In genomic region chr3:435969-436492, GRCh38 we compare ENCODE assay signal across 18 cellular contexts.
DNase-seq lines count a peak whose midpoint lies in the region; ATAC-seq and TF ChIP-seq lines count a peak whose summit lies in the region.
"Had no signal": no experiment of that assay in that cellular context is flagged by ENCODE, and none has a peak within 500 bp of the region (broad histone marks: within the 10 kb centered on the region; RNA-seq: fewer than 3 reads in every experiment).

No MANE protein-coding gene starts in this region.

- DNase-seq in RWPE2 (ENCODE audit: low spot score), result no peak
- peak; percentile 47 for DNase-seq in cerebellar cortex (ENCODE audit: low spot score)
- DNase-seq in foreskin melanocyte, result peak; percentile 21
- peak; percentile 14 for DNase-seq in renal cortical epithelial cell (ENCODE audit: low read depth)
- DNase-seq in iPS-NIHi7 (ENCODE audit: extremely low spot score), result no peak
- DNase-seq in HUDEP-2 (lab: John Stamatoyannopoulos, UW; ENCODE audit: unreplicated experiment in 76 of 76), result no peak
- DNase-seq in NCI-H446 treated with DMSO at 0.1 percent for 48 hours (lab: John Stamatoyannopoulos, UW), result no peak
- DNase-seq: AML-193; Caco-2; CD4-positive, alpha-beta T cell; DMS79 treated with DMSO at 0.1 percent for 48 hours; GF-D8; GM23248; KBM-7 had no signal

- H3K4me3 ChIP-seq in RWPE2 (ENCODE audit: severe bottlenecking), result no peak overlapping the region
- H3K4me3 ChIP-seq: GM23248, HAP-1 had no signal

- H3K27ac ChIP-seq in RWPE2 (ENCODE audit: poor library complexity, severe bottlenecking), result no peak overlapping the region
- H3K27ac ChIP-seq: C4-2B, GM23248, HL-60 had no signal

- H3K36me3 ChIP-seq in RWPE2 (ENCODE audit: low read depth), result no peaks in the 10 kb centered on the region
- H3K36me3 ChIP-seq: HAP-1 had no signal

- no peaks in the 10 kb centered on the region for H3K9me3 ChIP-seq in RWPE2 (ENCODE audit: severe bottlenecking)
- H3K9me3 ChIP-seq: Caco-2, HAP-1 had no signal

- H3K4me1 ChIP-seq in RWPE2 (ENCODE audit: insufficient read depth, poor library complexity, severe bottlenecking), result no peaks in the 10 kb centered on the region
- H3K4me1 ChIP-seq: Caco-2 had no signal

- no peak for ATAC-seq in RWPE2 (ENCODE audit: low read depth)
- ATAC-seq: HepG2 had no signal

- TF ChIP-seq CTCF in RWPE2 (IDR thresholded peaks at IDR 0.05; ENCODE audit: poor library complexity, severe bottlenecking), result peak; percentile 5

- H3K27me3 ChIP-seq in RWPE2 (ENCODE audit: insufficient read depth, poor library complexity, severe bottlenecking), result no peaks in the 10 kb centered on the region

Comparison
In these comparisons a context has a peak if more than half of its experiments do, and no peak if none do; other contexts are left out.
1. DNase-seq: peak in cerebellar cortex (single experiment), foreskin melanocyte (single experiment) and renal cortical epithelial cell (single experiment); none in RWPE2 (single experiment), iPS-NIHi7 (single experiment), HUDEP-2 (0 of 76) and NCI-H446 treated with DMSO at 0.1 percent for 48 hours (single experiment).